In the genomic region with DNA sequence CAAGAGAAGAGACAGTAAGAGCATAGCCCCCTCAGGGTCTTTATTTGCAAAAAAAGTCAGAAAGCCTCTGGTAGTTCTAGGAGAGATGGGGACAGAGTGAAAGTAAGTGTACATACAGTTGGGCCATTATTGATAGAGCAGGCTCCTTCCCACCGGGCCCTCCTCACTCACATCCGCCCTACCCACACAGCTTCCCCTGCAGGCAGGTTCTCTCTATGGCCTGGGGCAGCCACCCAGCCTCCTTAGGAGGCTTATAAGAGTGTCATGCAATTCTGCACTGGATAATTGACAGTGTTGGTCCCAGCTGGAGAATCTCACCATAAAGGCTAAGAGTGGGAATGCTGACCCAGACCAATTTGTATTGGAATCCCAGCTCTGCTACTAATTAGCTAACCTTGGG, we compare ENCODE assay signal across 18 cellular contexts.
"Had no signal": no experiment of that assay in that cellular context is flagged by ENCODE, and none has a peak within 500 bp of the region (broad histone marks: within the 10 kb centered on the region; RNA-seq: fewer than 3 reads in every experiment).

No MANE protein-coding gene starts in this region.

- H3K9me3 Mint-ChIP-seq: effector memory CD8-positive, alpha-beta T cell; immature natural killer cell; naive B cell; nephron; stimulated activated effector memory CD8-positive, alpha-beta T cell treated with anti-CD3 and anti-CD28 coated beads, Interleukin-12 subunit alpha, Interleukin-12 subunit beta, amount 100 ng/mL, for 72 hours had no signal

- H3K4me1 Mint-ChIP-seq: naive B cell; nephron; stimulated activated effector memory CD8-positive, alpha-beta T cell treated with anti-CD3 and anti-CD28 coated beads, Interleukin-12 subunit alpha, Interleukin-12 subunit beta, amount 100 ng/mL, for 72 hours had no signal

- H3K36me3 Mint-ChIP-seq: immature natural killer cell; naive B cell; stimulated activated effector memory CD8-positive, alpha-beta T cell treated with anti-CD3 and anti-CD28 coated beads, Interleukin-12 subunit alpha, Interleukin-12 subunit beta, amount 100 ng/mL, for 72 hours had no signal

- H3K27ac Mint-ChIP-seq: effector memory CD8-positive, alpha-beta T cell; immature natural killer cell; naive B cell; nephron; stimulated activated effector memory CD8-positive, alpha-beta T cell treated with anti-CD3 and anti-CD28 coated beads, Interleukin-12 subunit alpha, Interleukin-12 subunit beta, amount 100 ng/mL, for 72 hours had no signal

- H3K4me3 Mint-ChIP-seq: effector memory CD8-positive, alpha-beta T cell; immature natural killer cell; naive B cell; nephron; stimulated activated effector memory CD8-positive, alpha-beta T cell treated with anti-CD3 and anti-CD28 coated beads, Interleukin-12 subunit alpha, Interleukin-12 subunit beta, amount 100 ng/mL, for 72 hours had no signal

- ATAC-seq: effector memory CD8-positive, alpha-beta T cell; left ventricle myocardium superior; lower lobe of right lung; mucosa of descending colon; psoas muscle; right cardiac atrium; stimulated activated effector memory CD8-positive, alpha-beta T cell treated with anti-CD3 and anti-CD28 coated beads, Interleukin-12 subunit alpha, Interleukin-12 subunit beta, amount 100 ng/mL, for 72 hours had no signal

- DNase-seq: cortex of kidney; effector memory CD8-positive, alpha-beta T cell; hypothalamus; immature natural killer cell; left ventricle myocardium superior; lower lobe of right lung; mucosa of descending colon; naive B cell; psoas muscle; right cardiac atrium; sigmoid colon; stimulated activated CD4-positive, alpha-beta T cell treated with anti-CD3 and anti-CD28 coated beads, Interleukin-2, amount 100 ng/mL, for 24 hours; stimulated activated CD4-positive, alpha-beta T cell treated with anti-CD3 and anti-CD28 coated beads, Interleukin-4, amount 100 ng/mL, for 24 hours; stimulated activated naive CD4-positive, alpha-beta T cell treated with Interleukin-2 at 50 U/mL for 16 hours; stomach; thyroid gland had no signal
